Comparison of ENCODE assay signal across 7 cellular contexts in genomic region chr5:98031036-98031435, GRCh38.
A peak's percentile ranks its signal among the peaks of the same experiment; 100 is the strongest.
DNase-seq lines count a peak whose midpoint lies in the region; TF ChIP-seq lines count a peak whose summit lies in the region.
"Not testable (repeated sequence)": the region's sequence is repeated elsewhere in the genome, so short reads cannot be mapped to it uniquely, and the experiment has no call there.

No MANE protein-coding gene starts in this region.

- peak; percentile 32 for DNase-seq in EH (ENCODE audit: low read depth)
- DNase-seq in HCEC 1CT: peak; percentile 17
- peak; percentile 28 for DNase-seq in M059J (ENCODE audit: low read depth)
- peak; percentile 47 for DNase-seq in RKO (ENCODE audit: low spot score)
- peak; percentile 7 for DNase-seq in astrocyte of the spinal cord (ENCODE audit: low read depth, low spot score)
- DNase-seq in fibroblast of mammary gland (ENCODE audit: low read depth): peak; percentile 57
- DNase-seq in renal cortical epithelial cell (ENCODE audit: low read depth): peak; percentile 2

- TF ChIP-seq CTCF in astrocyte of the spinal cord (IDR thresholded peaks at IDR 0.05; ENCODE audit: low read depth, low read length); fibroblast of mammary gland (conservative IDR thresholded peaks at IDR 0.05; ENCODE audit: control insufficient read depth, insufficient read depth, low read depth, low read length): not testable (repeated sequence)

- in situ Hi-C loops in astrocyte of the spinal cord (cut with HindIII; ENCODE audit: low sequenced_read_pairs): not testable (repeated sequence)

- H3K4me3 ChIP-seq in astrocyte of the spinal cord (ENCODE audit: low read depth, low read length); fibroblast of mammary gland (ENCODE audit: control insufficient read depth, low read depth, low read length): not testable (repeated sequence)

Comparison
In these comparisons a context has a peak if more than half of its experiments do, and no peak if none do; other contexts are left out.
1. DNase-seq: peak in every context shown above with its lines; median percentile 57 in fibroblast of mammary gland; 47 in RKO; 32 in EH; 28 in M059J; 17 in HCEC 1CT; 7 in astrocyte of the spinal cord; 2 in renal cortical epithelial cell.